ENCODE assay signal across 1 cellular context in the genomic region with DNA sequence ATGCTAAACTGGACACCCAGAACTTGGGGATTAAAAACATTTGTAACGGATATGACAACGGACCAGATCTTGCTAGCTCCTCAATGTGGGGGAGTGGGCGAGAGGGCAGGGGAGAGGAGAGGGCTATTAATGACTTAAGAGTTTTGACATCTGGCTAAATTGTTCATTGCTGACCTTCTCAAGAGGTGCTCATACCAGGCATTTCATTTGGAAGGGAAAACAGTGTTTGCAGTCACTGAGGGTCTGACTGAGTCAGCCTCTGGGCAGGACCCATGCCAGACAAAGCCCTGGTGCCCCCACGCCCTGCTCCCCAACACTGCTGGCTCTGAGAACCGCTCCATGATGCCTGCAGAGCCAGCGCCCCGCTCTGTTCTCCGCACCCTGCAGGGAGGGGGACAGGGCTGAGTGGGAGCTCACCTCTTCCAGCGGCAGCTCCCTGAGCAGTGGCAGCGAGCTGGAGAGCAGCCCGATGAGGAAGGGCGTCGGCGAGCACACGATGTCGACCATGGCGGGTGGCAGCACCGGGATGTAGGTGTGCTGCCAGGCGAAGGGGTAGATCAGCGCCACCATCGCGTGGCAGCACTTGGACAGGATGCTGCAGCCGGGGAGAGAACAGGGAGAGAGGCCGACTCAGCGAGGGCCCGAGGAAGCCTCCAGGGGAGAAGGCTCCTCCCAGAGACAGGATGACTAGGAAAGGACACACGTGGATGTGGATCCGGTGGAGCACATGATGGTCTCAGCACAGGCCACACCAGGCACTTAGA.
TF ChIP-seq lines count a peak whose summit lies in the region.

No MANE protein-coding gene starts in this region.

TF ChIP-seq in WTC11, 78 proteins besides CTCF, POLR2A, EP300 and RAD21:
- TF ChIP-seq, protein P1, sequence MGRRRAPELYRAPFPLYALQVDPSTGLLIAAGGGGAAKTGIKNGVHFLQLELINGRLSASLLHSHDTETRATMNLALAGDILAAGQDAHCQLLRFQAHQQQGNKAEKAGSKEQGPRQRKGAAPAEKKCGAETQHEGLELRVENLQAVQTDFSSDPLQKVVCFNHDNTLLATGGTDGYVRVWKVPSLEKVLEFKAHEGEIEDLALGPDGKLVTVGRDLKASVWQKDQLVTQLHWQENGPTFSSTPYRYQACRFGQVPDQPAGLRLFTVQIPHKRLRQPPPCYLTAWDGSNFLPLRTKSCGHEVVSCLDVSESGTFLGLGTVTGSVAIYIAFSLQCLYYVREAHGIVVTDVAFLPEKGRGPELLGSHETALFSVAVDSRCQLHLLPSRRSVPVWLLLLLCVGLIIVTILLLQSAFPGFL (CRISPR knock-in tag; IDR thresholded peaks at IDR 0.05; ENCODE audit: borderline replicate concordance): no peak
- peak; percentile 25; the same call in 1 of the 2 replicates for TF ChIP-seq FOXP1 (CRISPR knock-in tag; IDR thresholded peaks at IDR 0.05; ENCODE audit: borderline replicate concordance)
- no peak for TF ChIP-seq OVOL2 (CRISPR knock-in tag; IDR thresholded peaks at IDR 0.05; ENCODE audit: borderline replicate concordance)
TF ChIP-seq in WTC11: peak in this region for 1.
